ENCODE assay signal across 12 cellular contexts in the genomic region with DNA sequence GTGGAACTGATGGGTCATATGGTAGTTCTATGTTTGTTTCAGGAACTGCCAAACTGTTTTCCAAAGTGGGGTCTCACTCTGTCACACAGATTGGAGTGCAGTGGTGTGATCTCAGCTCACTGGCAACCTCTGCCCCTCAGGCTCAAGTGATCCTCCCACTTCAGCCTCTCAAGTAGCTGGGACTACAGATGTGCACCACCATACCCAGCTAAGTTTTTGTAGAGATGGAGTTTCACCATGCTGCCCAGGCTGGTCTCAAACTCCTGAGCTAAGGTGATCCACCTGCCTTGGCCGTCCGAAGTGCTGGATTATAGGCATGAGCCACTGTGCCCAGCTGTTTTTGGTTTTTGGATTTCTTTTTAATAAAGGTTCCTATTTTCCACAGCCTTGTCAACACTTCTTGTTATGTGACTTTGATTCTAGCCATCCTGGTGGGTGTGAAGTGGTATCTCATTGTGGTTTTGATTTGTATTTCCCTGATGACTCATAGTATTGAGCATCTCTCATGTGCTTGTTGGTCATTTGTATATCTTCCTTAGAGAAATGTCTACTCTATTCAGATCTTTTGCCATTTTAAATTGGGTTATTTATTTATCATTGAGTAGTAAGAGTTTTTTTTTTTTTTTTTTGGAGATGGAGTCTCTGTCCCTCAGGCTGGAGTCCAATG. TPM values are rescaled to one million over a fixed set of nuclear protein-coding genes. Genes with fewer than 3 reads are reported as not detected.
DNase-seq lines count a peak whose midpoint lies in the region; ATAC-seq, FAIRE-seq and TF ChIP-seq lines count a peak whose summit lies in the region.
"Had no signal": no experiment of that assay in that cellular context is flagged by ENCODE, and none has a peak within 500 bp of the region (broad histone marks: within the 10 kb centered on the region; RNA-seq: fewer than 3 reads in every experiment).

No MANE protein-coding gene starts in this region.

- H3K27ac ChIP-seq in effector memory CD4-positive, alpha-beta T cell (ENCODE audit: insufficient read depth, low read length, poor library complexity, severe bottlenecking): no peak overlapping the region
- H3K27ac ChIP-seq: ascending aorta had no signal

- H3K27ac Mint-ChIP-seq in central memory CD8-positive, alpha-beta T cell (ENCODE audit: low read depth): peak overlapping the region; percentile 33
- peak overlapping the region; percentile 85 to 99 for H3K27ac Mint-ChIP-seq in natural killer cell

- H3K9me3 ChIP-seq in effector memory CD4-positive, alpha-beta T cell (ENCODE audit: control insufficient read depth, low read length): no peaks in the 10 kb centered on the region
- H3K9me3 ChIP-seq: ascending aorta had no signal

- no peaks in the 10 kb centered on the region for H3K4me1 ChIP-seq in effector memory CD4-positive, alpha-beta T cell (ENCODE audit: control insufficient read depth, insufficient read depth, low read length, poor library complexity, severe bottlenecking)
- H3K4me1 ChIP-seq: ascending aorta had no signal

- peak overlapping the region; percentile 26 for H3K4me3 Mint-ChIP-seq in central memory CD8-positive, alpha-beta T cell
- H3K4me3 Mint-ChIP-seq in natural killer cell: peak overlapping the region; percentile 10

- no peaks in the 10 kb centered on the region for H3K27me3 Mint-ChIP-seq in central memory CD8-positive, alpha-beta T cell
- H3K27me3 Mint-ChIP-seq in natural killer cell (ENCODE audit: low read depth in 2 of 2): no peaks in the 10 kb centered on the region

- intact Hi-C loops in natural killer cell (cut with micrococcal nuclease): loop anchor here (1.0 to 10.0 kb wide), 3 partner anchors 11 to 329 kb away; a partner anchor contains a TSS

- ATAC-seq in central memory CD8-positive, alpha-beta T cell (replicated peaks; ENCODE audit: extremely low read depth, poor library complexity, severe bottlenecking): peak; percentile 99
- ATAC-seq in natural killer cell (peak; percentile 88 to 97 (median 90)), HG03159 (IDR thresholded peaks at IDR 0.05; ENCODE audit: unreplicated experiment) (no peak)
- ATAC-seq: esophagus mucosa had no signal

- H3K36me3 Mint-ChIP-seq in central memory CD8-positive, alpha-beta T cell (ENCODE audit: insufficient read depth): peaks cover 49% of the 10 kb centered on the region
- H3K36me3 Mint-ChIP-seq in natural killer cell: peaks cover 22% of the 10 kb centered on the region

- H3K27me3 ChIP-seq in effector memory CD4-positive, alpha-beta T cell (replicated peaks; ENCODE audit: control insufficient read depth, insufficient read depth, low read length, poor library complexity, severe bottlenecking): no peaks in the 10 kb centered on the region
- H3K27me3 ChIP-seq: ascending aorta had no signal

- H3K4me3 ChIP-seq in effector memory CD4-positive, alpha-beta T cell (ENCODE audit: insufficient read depth, low read depth, low read length, poor library complexity, severe bottlenecking): no peak overlapping the region
- H3K4me3 ChIP-seq: ascending aorta had no signal

- H3K36me3 ChIP-seq in effector memory CD4-positive, alpha-beta T cell (ENCODE audit: control insufficient read depth, insufficient read depth, low read length): peaks cover 48% of the 10 kb centered on the region

- no peak for TF ChIP-seq CTCF in natural killer cell (IDR thresholded peaks at IDR 0.05)

- DNase-seq in EH (ENCODE audit: low read depth) (peak; percentile 75), RCC 7860 (ENCODE audit: low spot score) (peak; percentile 42), natural killer cell (no peak), DMS53 (lab: John Stamatoyannopoulos, UW) (no peak)
- DNase-seq in central memory CD8-positive, alpha-beta T cell (ENCODE audit: low spot score in 2 of 2): no peak
- DNase-seq in effector memory CD4-positive, alpha-beta T cell: no peak
- DNase-seq: NCI-H526 treated with DMSO at 0.1 percent for 48 hours; nucleus accumbens; stimulated activated CD4-positive, alpha-beta T cell treated with anti-CD3 and anti-CD28 coated beads, Interleukin-12 subunit alpha, Interleukin-12 subunit beta, amount 100 ng/mL, for 4 hours had no signal

- H3K9me3 Mint-ChIP-seq in central memory CD8-positive, alpha-beta T cell: no peaks in the 10 kb centered on the region
- no peaks in the 10 kb centered on the region for H3K9me3 Mint-ChIP-seq in natural killer cell

- peak; percentile 50 for FAIRE-seq in RCC 7860 (lab: Jason Lieb, UNC)

- peaks cover 25% of the 10 kb centered on the region for H3K4me1 Mint-ChIP-seq in central memory CD8-positive, alpha-beta T cell
- H3K4me1 Mint-ChIP-seq in natural killer cell: peaks cover 23 to 36% of the 10 kb centered on the region in 2 donors

RNA-seq across cellular contexts. Expression of a gene that starts 22.8 kb away (rescaled TPM):
- total RNA-seq in natural killer cell: 100 to 1,000 TPM; 143 to 203 (median 173) TPM

Comparison
In these comparisons a context has a peak if more than half of its experiments do, and no peak if none do; other contexts are left out.
1. DNase-seq: peak in EH (single experiment) and RCC 7860 (single experiment); none in central memory CD8-positive, alpha-beta T cell (0 of 2), natural killer cell (single experiment), effector memory CD4-positive, alpha-beta T cell (0 of 3) and DMS53 (single experiment).